In the genomic region with DNA sequence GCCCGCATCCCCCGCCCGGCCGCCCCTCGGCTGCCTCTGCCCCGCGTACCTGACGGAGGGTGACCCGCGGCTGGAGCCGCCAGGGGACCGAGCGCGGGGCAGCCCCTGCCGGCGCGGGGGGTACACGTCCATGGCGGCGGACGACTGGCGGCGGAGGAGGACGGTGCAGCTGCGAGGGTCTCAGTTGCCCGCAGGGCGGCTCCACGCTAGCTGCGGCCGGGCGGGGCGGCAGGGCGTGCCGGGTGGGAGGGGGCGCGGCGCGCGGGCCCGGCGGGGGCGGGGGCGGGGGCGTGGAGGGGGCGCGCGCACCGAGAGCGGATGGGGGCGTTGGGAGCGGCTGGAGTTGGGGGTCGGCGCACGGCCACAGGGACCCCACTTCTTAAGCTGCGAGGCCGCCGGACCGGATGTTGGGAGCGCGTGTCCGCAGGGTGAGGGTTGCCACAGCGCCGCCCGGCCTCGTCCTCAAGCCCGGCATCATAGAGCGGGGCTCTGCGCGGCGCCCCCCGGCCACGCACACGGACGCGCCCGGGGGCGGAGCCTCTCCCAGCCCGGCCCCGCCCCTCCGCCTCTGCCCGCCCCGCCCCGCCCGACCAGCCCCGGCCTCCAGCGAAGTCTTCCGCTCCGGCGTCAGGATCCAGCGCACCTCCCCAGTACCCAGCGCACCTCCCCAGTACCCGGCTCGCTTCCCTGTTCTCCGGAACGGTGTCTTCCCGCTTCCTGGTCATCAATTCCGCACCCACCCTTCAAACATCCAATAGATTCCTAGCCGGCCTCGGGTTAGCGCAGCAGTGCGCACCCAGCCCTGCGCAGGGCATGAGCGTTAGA, we compare ENCODE assay signal across 7 cellular contexts. TPM values are rescaled to one million over a fixed set of nuclear protein-coding genes. Genes with fewer than 3 reads are reported as not detected.
A peak's percentile ranks its signal among the peaks of the same experiment; 100 is the strongest.
DNase-seq lines count a peak whose midpoint lies in the region; ATAC-seq and TF ChIP-seq lines count a peak whose summit lies in the region.

A gene (minus strand): TSS at position 244 of the 825 bp plus-strand sequence. CDS start 112 bp downstream, at position 132.

- peak within 1 kb of the TSS; percentile 81 for H3K4me3 ChIP-seq in epithelial cell of proximal tubule (ENCODE audit: low read depth, low read length)

- peak; percentile 65 to 75 for DNase-seq in NOMO-1 (lab: John Stamatoyannopoulos, UW; ENCODE audit: unreplicated experiment in 2 of 2)
- DNase-seq in activated T-cell treated with anti-CD3 and anti-CD28 coated beads for 48 hours (ENCODE audit: low read depth), result peak; percentile 52
- no peak for DNase-seq in epithelial cell of proximal tubule (ENCODE audit: low read depth)
- DNase-seq in mucosa of gallbladder (ENCODE audit: low spot score), result peak; percentile 82
- peak; percentile 41 to 46 for DNase-seq in stimulated activated CD8-positive, alpha-beta memory T cell treated with anti-CD3 and anti-CD28 coated beads, Interleukin-4, amount 100 ng/mL, for 1 hour (ENCODE audit: low read depth in 2 of 2, low spot score in 1 of 2)

- TF ChIP-seq CTCF in epithelial cell of proximal tubule (conservative IDR thresholded peaks at IDR 0.05; ENCODE audit: low read depth, low read length), result peak; percentile 38

- peak; percentile 62 for ATAC-seq in GM18502 (IDR thresholded peaks at IDR 0.05; ENCODE audit: poor library complexity, unreplicated experiment)
- peak; percentile 67 for ATAC-seq in HG03432 (IDR thresholded peaks at IDR 0.05; ENCODE audit: unreplicated experiment)

RNA-seq across cellular contexts. Expression of the gene that starts here (rescaled TPM):
- 3.5 and 7.7 TPM in 2 replicates for total RNA-seq in epithelial cell of proximal tubule
- 25.4 TPM for total RNA-seq in mucosa of gallbladder
